Comparison of ENCODE assay signal across 12 cellular contexts in the genomic region with DNA sequence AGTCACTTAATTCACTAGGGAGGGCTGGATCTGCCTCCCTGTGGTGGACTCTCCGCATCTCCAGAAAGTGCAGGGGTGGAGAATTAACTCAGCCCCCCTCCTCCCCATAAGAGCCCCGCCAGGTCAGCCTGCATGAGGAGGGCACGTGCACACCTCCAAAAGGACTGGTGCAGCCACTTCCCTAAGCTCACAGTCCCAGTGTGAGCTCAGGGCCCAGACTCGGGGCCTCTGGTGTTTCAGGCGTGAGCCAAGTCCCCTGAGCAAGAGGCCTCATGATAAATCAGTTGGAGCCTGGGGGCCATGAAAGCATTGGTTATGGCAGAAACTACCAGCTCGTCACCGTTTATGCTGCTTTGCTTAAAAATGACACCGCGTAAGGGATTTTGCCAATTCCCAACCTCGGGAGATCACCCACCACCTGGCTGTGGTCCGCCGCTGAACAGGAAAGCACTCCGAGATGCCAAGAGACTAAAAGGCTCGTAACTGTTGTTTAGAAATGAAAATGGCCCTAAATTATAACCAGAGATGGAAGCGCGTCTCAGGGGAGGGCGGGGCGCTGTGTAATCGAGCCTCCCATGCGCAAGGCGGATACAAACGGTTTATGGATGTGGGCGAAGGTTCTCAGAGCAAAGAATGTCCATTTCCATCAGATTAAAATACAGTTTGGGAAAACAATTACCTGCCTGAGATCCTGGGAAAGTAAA.
DNase-seq lines count a peak whose midpoint lies in the region; ATAC-seq and TF ChIP-seq lines count a peak whose summit lies in the region.
"Had no signal": no experiment of that assay in that cellular context is flagged by ENCODE, and none has a peak within 500 bp of the region (broad histone marks: within the 10 kb centered on the region; RNA-seq: fewer than 3 reads in every experiment).

No MANE protein-coding gene starts in this region.

- no peaks in the 10 kb centered on the region for H3K27me3 Mint-ChIP-seq in nephron (ENCODE audit: low read depth)

- peaks cover 0 to 28% of the 10 kb centered on the region in 2 donors for H3K4me1 ChIP-seq in right atrium auricular region
- no peaks in the 10 kb centered on the region for H3K4me1 ChIP-seq in upper lobe of right lung
- peaks cover 0 to 10% of the 10 kb centered on the region in 2 donors for H3K4me1 ChIP-seq in aorta (ENCODE audit: control insufficient read depth in 1 of 2, insufficient read depth in 2 of 2, low read length in 2 of 2)

- peak overlapping the region; percentile 16 to 68 (median 34) for H3K4me3 Mint-ChIP-seq in nephron

- no peak overlapping the region for H3K4me3 ChIP-seq in right atrium auricular region
- no peak overlapping the region for H3K4me3 ChIP-seq in upper lobe of right lung
- H3K4me3 ChIP-seq in aorta (ENCODE audit: low read length in 2 of 2): no peak overlapping the region

- DNase-seq in Right ventricle myocardium superior: peak; percentile 55
- DNase-seq in right atrium auricular region (ENCODE audit: low spot score): no peak
- no peak for DNase-seq in caudate nucleus (lab: John Stamatoyannopoulos, UW)
- no peak for DNase-seq in upper lobe of right lung
- no peak for DNase-seq in stimulated activated CD4-positive, alpha-beta T cell treated with anti-CD3 and anti-CD28 coated beads, Interleukin-12 subunit alpha, Interleukin-12 subunit beta, amount 100 ng/mL, for 4 hours
- DNase-seq in aorta: no peak
- DNase-seq: activated CD8-positive, alpha-beta memory T cell treated with anti-CD3 and anti-CD28 coated beads for 24 hours; AML-193; effector CD4-positive, alpha-beta T cell had no signal

- no peaks in the 10 kb centered on the region for H3K36me3 ChIP-seq in right atrium auricular region
- H3K36me3 ChIP-seq in upper lobe of right lung: no peaks in the 10 kb centered on the region
- no peaks in the 10 kb centered on the region for H3K36me3 ChIP-seq in aorta (ENCODE audit: control insufficient read depth in 1 of 2, insufficient read depth in 2 of 2, low read length in 1 of 2)

- no peaks in the 10 kb centered on the region for H3K36me3 Mint-ChIP-seq in nephron (ENCODE audit: low read depth)

- ATAC-seq in Right ventricle myocardium superior (ENCODE audit: poor library complexity) (peak; percentile 16), upper lobe of right lung (no peak), HG02642 (IDR thresholded peaks at IDR 0.05; ENCODE audit: poor library complexity, unreplicated experiment) (no peak), aorta (ENCODE audit: low FRiP score) (no peak)

- H3K27ac Mint-ChIP-seq in nephron: peak overlapping the region; percentile 66 to 87 (median 85)

- H3K4me1 Mint-ChIP-seq in nephron: peaks cover 60% of the 10 kb centered on the region

- intact Hi-C loops in Right ventricle myocardium superior (cut with DNase I) (no loop called here), upper lobe of right lung (cut with DNase I) (no loop called here), aorta (cut with DNase I) (loop anchor here in 1 of 2 donors (10.0 kb wide), 1 partner anchor 57 kb away; no protein-coding TSS in a partner anchor)

- no peaks in the 10 kb centered on the region for H3K9me3 Mint-ChIP-seq in nephron

- WGBS in aorta, 2 donors: 84 to 89% methylated on average over 23 of the region's 23 CpGs

- H3K9me3 ChIP-seq in right atrium auricular region (no peaks in the 10 kb centered on the region), upper lobe of right lung (no peaks in the 10 kb centered on the region), aorta (ENCODE audit: control insufficient read depth, low read length) (no peaks in the 10 kb centered on the region)

- H3K27me3 ChIP-seq in right atrium auricular region: no peaks in the 10 kb centered on the region
- H3K27me3 ChIP-seq in upper lobe of right lung: no peaks in the 10 kb centered on the region
- H3K27me3 ChIP-seq in aorta (ENCODE audit: control insufficient read depth in 1 of 2, insufficient read depth in 2 of 2, low read length in 1 of 2): no peaks in the 10 kb centered on the region

- no peak overlapping the region for H3K27ac ChIP-seq in right atrium auricular region
- H3K27ac ChIP-seq in caudate nucleus (ENCODE audit: low read depth, low read length): peak overlapping the region; percentile 40
- no peak overlapping the region for H3K27ac ChIP-seq in upper lobe of right lung
- no peak overlapping the region for H3K27ac ChIP-seq in aorta (ENCODE audit: low read depth in 1 of 2, low read length in 2 of 2)
- H3K27ac ChIP-seq: RWPE1 had no signal

- TF ChIP-seq CTCF in right atrium auricular region (IDR thresholded peaks at IDR 0.05): no peak
- no peak for TF ChIP-seq CTCF in nephron (IDR thresholded peaks at IDR 0.05; ENCODE audit: unreplicated experiment in 3 of 3)
- TF ChIP-seq CTCF in upper lobe of right lung (IDR thresholded peaks at IDR 0.05): no peak
